8 cellular contexts compared by ENCODE assay signal in the genomic region with DNA sequence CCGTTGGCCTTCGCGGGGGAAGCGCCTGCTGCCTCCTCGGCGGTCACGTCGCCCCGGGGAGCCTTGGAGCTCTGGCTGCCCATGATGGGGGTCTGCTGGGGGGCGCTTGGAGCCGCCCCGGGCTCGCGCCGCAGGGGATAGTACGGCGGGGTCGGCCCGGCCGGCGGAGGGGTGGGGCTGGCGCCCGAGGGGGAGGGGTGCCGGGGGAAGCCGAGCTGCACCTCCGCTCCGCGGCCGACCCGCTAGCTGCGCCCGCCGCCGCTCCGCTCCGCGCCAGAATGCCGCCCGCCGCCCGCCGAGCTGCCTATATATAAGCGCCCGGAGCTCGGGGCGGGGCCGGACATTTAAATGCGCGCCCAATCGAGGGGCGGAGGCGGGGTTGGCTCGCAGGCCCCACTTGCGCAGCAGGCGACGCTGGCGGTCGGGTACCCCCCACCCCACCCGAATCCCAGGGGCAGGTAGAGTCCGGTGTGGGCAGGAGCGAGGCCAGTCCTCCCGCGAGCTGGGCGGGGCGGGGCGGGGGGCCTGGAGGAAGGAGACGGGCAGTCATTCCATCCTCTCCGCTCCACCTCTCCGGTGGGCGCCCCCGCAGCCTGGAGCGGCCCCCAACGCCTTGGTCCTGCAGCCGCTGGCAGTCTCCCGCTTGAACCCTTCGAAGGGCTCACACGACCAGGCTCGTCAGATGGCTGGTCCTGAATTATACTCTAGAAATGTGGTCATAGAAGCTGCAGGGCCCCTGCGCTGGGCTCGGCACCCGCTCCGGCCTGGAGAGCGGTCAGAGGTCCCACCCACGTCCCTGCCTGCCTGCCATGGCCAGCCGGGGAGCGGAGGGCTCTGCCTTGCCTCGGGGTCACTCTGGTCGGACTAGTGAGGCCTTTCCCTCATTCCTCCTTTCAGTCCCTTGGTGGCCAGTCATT. TPM values are rescaled to one million over a fixed set of nuclear protein-coding genes. Genes with fewer than 3 reads are reported as not detected.
DNase-seq lines count a peak whose midpoint lies in the region; ATAC-seq and TF ChIP-seq lines count a peak whose summit lies in the region.

Gene MARCKSL1, minus strand, starts transcription at position 283 of the 917 bp plus-strand sequence. Its CDS starts 200 bp downstream, at position 83.

- no peak within 1 kb of the TSS for H2AFZ ChIP-seq in osteoblast (ENCODE audit: low read length)

- no peaks in the 10 kb centered on the region for H3K9me3 Mint-ChIP-seq in CD8-positive, alpha-beta T cell
- H3K9me3 Mint-ChIP-seq in activated naive CD4-positive, alpha-beta T cell treated with anti-CD3 and anti-CD28 coated beads, Interleukin-2, amount 10 ng/mL, durations not matched to agents 7 days and 5 days: no peaks in the 10 kb centered on the region
- H3K9me3 Mint-ChIP-seq in glutamatergic neuron (ENCODE audit: unreplicated experiment): peaks cover 17% of the 10 kb centered on the region

- no peaks in the 10 kb centered on the region for H3K79me2 ChIP-seq in osteoblast (ENCODE audit: insufficient read depth, low read length)

- no peaks in the 10 kb centered on the region for H3K27me3 Mint-ChIP-seq in CD8-positive, alpha-beta T cell (ENCODE audit: low read depth)
- H3K27me3 Mint-ChIP-seq in activated naive CD4-positive, alpha-beta T cell treated with anti-CD3 and anti-CD28 coated beads, Interleukin-2, amount 10 ng/mL, durations not matched to agents 7 days and 5 days: peaks cover 23% of the 10 kb centered on the region
- peaks cover 8% of the 10 kb centered on the region for H3K27me3 Mint-ChIP-seq in glutamatergic neuron (ENCODE audit: unreplicated experiment)

- H3K27ac Mint-ChIP-seq in CD8-positive, alpha-beta T cell: peak within 1 kb of the TSS; percentile 77
- peak within 1 kb of the TSS; percentile 73 for H3K27ac Mint-ChIP-seq in activated naive CD4-positive, alpha-beta T cell treated with anti-CD3 and anti-CD28 coated beads, Interleukin-2, amount 10 ng/mL, durations not matched to agents 7 days and 5 days
- peak within 1 kb of the TSS; percentile 85 for H3K27ac Mint-ChIP-seq in glutamatergic neuron (ENCODE audit: unreplicated experiment)

- no peaks in the 10 kb centered on the region for H3K27me3 ChIP-seq in CD8-positive, alpha-beta T cell (ENCODE audit: insufficient read depth, low read length)
- H3K27me3 ChIP-seq in osteoblast (ENCODE audit: insufficient read depth, low read length) (no peaks in the 10 kb centered on the region), thoracic aorta (replicated peaks; ENCODE audit: insufficient read depth) (no peaks in the 10 kb centered on the region)

- H3K4me2 ChIP-seq in osteoblast (ENCODE audit: insufficient read depth, low read length): peak within 1 kb of the TSS; percentile 84

- H3K4me1 Mint-ChIP-seq in CD8-positive, alpha-beta T cell (ENCODE audit: low read depth): peaks cover 35% of the 10 kb centered on the region
- peaks cover 48% of the 10 kb centered on the region for H3K4me1 Mint-ChIP-seq in activated naive CD4-positive, alpha-beta T cell treated with anti-CD3 and anti-CD28 coated beads, Interleukin-2, amount 10 ng/mL, durations not matched to agents 7 days and 5 days
- peaks cover 24% of the 10 kb centered on the region for H3K4me1 Mint-ChIP-seq in glutamatergic neuron (ENCODE audit: low read depth, unreplicated experiment)

- DNase-seq in CD8-positive, alpha-beta T cell: peak; percentile 75 to 94 (median 86)
- peak; percentile 55 for DNase-seq in LHCN-M2 (ENCODE audit: low read depth)
- peak; percentile 80 for DNase-seq in SK-N-DZ (ENCODE audit: low spot score)
- peak; percentile 89 for DNase-seq in activated naive CD4-positive, alpha-beta T cell treated with anti-CD3 and anti-CD28 coated beads, Interleukin-2, amount 10 ng/mL, durations not matched to agents 7 days and 5 days
- peak; percentile 90 for DNase-seq in glutamatergic neuron
- DNase-seq in osteoblast (ENCODE audit: insufficient read length, low spot score, missing footprints): peak; percentile 92
- DNase-seq in thoracic aorta (ENCODE audit: low spot score): peak; percentile 36

- H3K27ac ChIP-seq in CD8-positive, alpha-beta T cell (ENCODE audit: low read depth, low read length): no peak within 1 kb of the TSS
- H3K27ac ChIP-seq in osteoblast (ENCODE audit: low read depth, low read length) (no peak within 1 kb of the TSS), thoracic aorta (no peak within 1 kb of the TSS)

- peak within 1 kb of the TSS; percentile 83 for H3K4me3 Mint-ChIP-seq in CD8-positive, alpha-beta T cell
- H3K4me3 Mint-ChIP-seq in activated naive CD4-positive, alpha-beta T cell treated with anti-CD3 and anti-CD28 coated beads, Interleukin-2, amount 10 ng/mL, durations not matched to agents 7 days and 5 days: peak within 1 kb of the TSS; percentile 89
- peak within 1 kb of the TSS; percentile 92 for H3K4me3 Mint-ChIP-seq in glutamatergic neuron (ENCODE audit: unreplicated experiment)

- H3K4me1 ChIP-seq in CD8-positive, alpha-beta T cell (ENCODE audit: insufficient read depth, low read length): peaks cover 27% of the 10 kb centered on the region
- peaks cover 12% of the 10 kb centered on the region for H3K4me1 ChIP-seq in osteoblast (ENCODE audit: insufficient read depth, low read length)
- H3K4me1 ChIP-seq in thoracic aorta (ENCODE audit: control insufficient read depth in 1 of 2, low read depth in 2 of 2): peaks cover 5 to 19% of the 10 kb centered on the region in 2 donors

- H3K4me3 ChIP-seq in CD8-positive, alpha-beta T cell (ENCODE audit: low read depth, low read length): peak within 1 kb of the TSS; percentile 50
- peak within 1 kb of the TSS; percentile 73 for H3K4me3 ChIP-seq in osteoblast (ENCODE audit: insufficient read depth, low read length)
- peak within 1 kb of the TSS; percentile 73 for H3K4me3 ChIP-seq in thoracic aorta

- no peak for TF ChIP-seq CTCF in CD8-positive, alpha-beta T cell (IDR thresholded peaks at IDR 0.05)
- TF ChIP-seq CTCF in glutamatergic neuron (IDR thresholded peaks at IDR 0.05; ENCODE audit: partially characterized antibody, unreplicated experiment): no peak
- no peak for TF ChIP-seq CTCF in osteoblast (IDR thresholded peaks at IDR 0.05; ENCODE audit: extremely low read depth, low read depth, low read length)
- no peak for TF ChIP-seq CTCF in thoracic aorta (IDR thresholded peaks at IDR 0.05)

- no peaks in the 10 kb centered on the region for H3K9me3 ChIP-seq in CD8-positive, alpha-beta T cell (ENCODE audit: low read length)
- H3K9me3 ChIP-seq in osteoblast (ENCODE audit: low read depth, low read length) (no peaks in the 10 kb centered on the region), thoracic aorta (no peaks in the 10 kb centered on the region)

- H3K36me3 ChIP-seq in CD8-positive, alpha-beta T cell (ENCODE audit: insufficient read depth, low read length): peaks cover 16% of the 10 kb centered on the region
- H3K36me3 ChIP-seq in osteoblast (ENCODE audit: insufficient read depth, low read length): peaks cover 13% of the 10 kb centered on the region
- H3K36me3 ChIP-seq in thoracic aorta: peaks cover 16% of the 10 kb centered on the region

- peaks cover 26% of the 10 kb centered on the region for H3K36me3 Mint-ChIP-seq in CD8-positive, alpha-beta T cell
- peaks cover 26% of the 10 kb centered on the region for H3K36me3 Mint-ChIP-seq in activated naive CD4-positive, alpha-beta T cell treated with anti-CD3 and anti-CD28 coated beads, Interleukin-2, amount 10 ng/mL, durations not matched to agents 7 days and 5 days
- H3K36me3 Mint-ChIP-seq in glutamatergic neuron (ENCODE audit: unreplicated experiment): peaks cover 8% of the 10 kb centered on the region

- peaks cover 16% of the 10 kb centered on the region for H4K20me1 ChIP-seq in osteoblast (ENCODE audit: insufficient read depth, low read length)

- intact Hi-C loops in CD8-positive, alpha-beta T cell (cut with DNase I, micrococcal nuclease): loop anchor here (1.0 to 5.0 kb wide), 10 partner anchors 15 to 315 kb away; partner anchors contain the start of genes BSDC1 (in 2 of the 2), EIF3I (in 1 of the 2), HDAC1 (in 1 of the 2) and KPNA6 (in 1 of the 2)

- CTCF ChIA-PET in CD8-positive, alpha-beta T cell (lab: Charles Lee): interaction anchor here (0.6 to 2.2 kb wide), 19 partner anchors 8 to 157 kb away, joined by 3 to 11 read pairs (median 4); partner anchors contain the start of genes CCDC28B, HDAC1 and TXLNA
- CTCF ChIA-PET in activated naive CD4-positive, alpha-beta T cell treated with anti-CD3 and anti-CD28 coated beads, Interleukin-2, amount 10 ng/mL, durations not matched to agents 7 days and 5 days (lab: Charles Lee): interaction anchor here (0.7 to 1.8 kb wide), 8 partner anchors 9 to 126 kb away, joined by 3 to 7 read pairs (median 3); no protein-coding TSS in a partner anchor

- POLR2A ChIA-PET in CD8-positive, alpha-beta T cell (lab: Charles Lee): interaction anchor here (0.5 to 4.1 kb wide), 41 partner anchors 9 to 315 kb away, joined by 3 to 51 read pairs (median 5); partner anchors contain the start of genes BSDC1, CCDC28B, FAM167B and HDAC1

- ATAC-seq in CD8-positive, alpha-beta T cell: peak; percentile 70
- peak; percentile 28 for ATAC-seq in GM21367 (IDR thresholded peaks at IDR 0.05; ENCODE audit: unreplicated experiment)
- no peak for ATAC-seq in thoracic aorta (ENCODE audit: insufficient number of reproducible peaks, low FRiP score, low read depth)

RNA-seq across cellular contexts. Expression of gene MARCKSL1, which starts in this region (rescaled TPM):
- 10 to 100 TPM; 30.5 to 30.7 TPM for total RNA-seq in CD8-positive, alpha-beta T cell
- total RNA-seq in LHCN-M2 (2014; rRNA removed) (94.7 and 107 TPM in 2 replicates), glutamatergic neuron (ENCODE audit: unreplicated experiment) (912 TPM), osteoblast (15.9 and 16.6 TPM in 2 replicates), thoracic aorta (10 to 100 TPM in 1 of 2 donors, 1 to 10 TPM in 1; 3.7 to 10.9 TPM)
- 85.0 TPM for polyA plus RNA-seq in LHCN-M2 (2012)
- 288 and 346 TPM in 2 replicates for polyA plus RNA-seq in SK-N-DZ (2014; cell fraction: cytosol; rRNA removed)
- polyA plus RNA-seq in SK-N-DZ (2014; cell fraction: nucleus; rRNA removed): 123 and 135 TPM in 2 replicates

Comparison
In these comparisons a context has a peak if more than half of its experiments do, and no peak if none do; other contexts are left out.
1. DNase-seq: peak in every context shown above with its lines; median percentile 92 in osteoblast; 90 in glutamatergic neuron; 89 in activated naive CD4-positive, alpha-beta T cell treated with anti-CD3 and anti-CD28 coated beads, Interleukin-2, amount 10 ng/mL, durations not matched to agents 7 days and 5 days; 86 in CD8-positive, alpha-beta T cell; 80 in SK-N-DZ; 55 in LHCN-M2; 36 in thoracic aorta.